1 cellular context compared by ENCODE assay signal in genomic region chr3:69740103-69741021, GRCh38.
TF ChIP-seq lines count a peak whose summit lies in the region.

No MANE protein-coding gene starts in this region.

TF ChIP-seq in K562, 482 proteins besides CTCF, POLR2A, EP300 and RAD21 (continued from another document and continues in another):
- TF ChIP-seq CHAMP1 (IDR thresholded peaks at IDR 0.05), result no peak
- TF ChIP-seq NKRF (IDR thresholded peaks at IDR 0.05; ENCODE audit: borderline replicate concordance), result no peak
- no peak for TF ChIP-seq ZHX1 (conservative IDR thresholded peaks at IDR 0.05; ENCODE audit: low read length)
- 0 out of 2 replicates have a peak, but pooled peaks have one; percentile 2 for TF ChIP-seq EGR1 (conservative IDR thresholded peaks at IDR 0.05)
- TF ChIP-seq SMARCA4 (IDR thresholded peaks at IDR 0.05), result no peak
- no peak for TF ChIP-seq KDM1A (IDR thresholded peaks at IDR 0.05)
- TF ChIP-seq ILK (tag; IDR thresholded peaks at IDR 0.05; ENCODE audit: borderline replicate concordance, low read depth), result no peak
- TF ChIP-seq PREB (CRISPR knock-in tag; IDR thresholded peaks at IDR 0.05), result no peak
- TF ChIP-seq POLR2AphosphoS2 (IDR thresholded peaks at IDR 0.05; ENCODE audit: low read length), result no peak
- no peak for TF ChIP-seq ZNF586 (CRISPR knock-in tag; conservative IDR thresholded peaks at IDR 0.05)
- no peak for TF ChIP-seq ZNF280B (CRISPR knock-in tag; IDR thresholded peaks at IDR 0.05)
- no peak for TF ChIP-seq PPARD (CRISPR knock-in tag; IDR thresholded peaks at IDR 0.05)
- no peak for TF ChIP-seq MXD1 (CRISPR knock-in tag; IDR thresholded peaks at IDR 0.05; ENCODE audit: borderline replicate concordance, poor library complexity, severe bottlenecking)
- no peak for TF ChIP-seq CC2D1A (IDR thresholded peaks at IDR 0.05)
- TF ChIP-seq NR4A1 (CRISPR knock-in tag; IDR thresholded peaks at IDR 0.05), result no peak
- no peak for TF ChIP-seq NR4A1 (tag; IDR thresholded peaks at IDR 0.05)
- no peak for TF ChIP-seq ZNF318 (IDR thresholded peaks at IDR 0.05; ENCODE audit: borderline replicate concordance in 1 of 2, low read depth in 1 of 2)
- no peak for TF ChIP-seq KAT7 (CRISPR knock-in tag; IDR thresholded peaks at IDR 0.05; ENCODE audit: borderline replicate concordance)
- peak; percentile 74; the same call in 1 of the 2 replicates for TF ChIP-seq KLF13 (tag; IDR thresholded peaks at IDR 0.05; ENCODE audit: borderline replicate concordance, low read depth)
- TF ChIP-seq DNMT1 (IDR thresholded peaks at IDR 0.05), result no peak
- no peak for TF ChIP-seq HNRNPH1 (optimal IDR thresholded peaks at IDR 0.05; ENCODE audit: low read depth, low read length)
- no peak for TF ChIP-seq CTCFL (IDR thresholded peaks at IDR 0.05; ENCODE audit: borderline replicate concordance, insufficient read depth, low read depth, low read length, poor library complexity, severe bottlenecking)
- peak; percentile 21 for TF ChIP-seq HMGN3 (IDR thresholded peaks at IDR 0.05; ENCODE audit: borderline replicate concordance, extremely low read depth, insufficient read length, low read depth, low read length)
- no peak for TF ChIP-seq ZNF184 (CRISPR knock-in tag; IDR thresholded peaks at IDR 0.05)
- TF ChIP-seq PHB (CRISPR knock-in tag; IDR thresholded peaks at IDR 0.05), result no peak
- TF ChIP-seq DPF2 (IDR thresholded peaks at IDR 0.05), result no peak
- TF ChIP-seq TSC22D4 (tag; IDR thresholded peaks at IDR 0.05), result no peak
- peak; percentile 27 for TF ChIP-seq CCNT2 (IDR thresholded peaks at IDR 0.05; ENCODE audit: borderline replicate concordance, extremely low read depth, insufficient read length, low read depth, low read length)
- no peak for TF ChIP-seq DEAF1 (CRISPR knock-in tag; IDR thresholded peaks at IDR 0.05)
- no peak for TF ChIP-seq TRIM24 (IDR thresholded peaks at IDR 0.05)
- no peak for TF ChIP-seq CEBPG (CRISPR knock-in tag; IDR thresholded peaks at IDR 0.05)
- no peak for TF ChIP-seq CEBPG (tag; conservative IDR thresholded peaks at IDR 0.05 in 1 of 2, IDR thresholded peaks at IDR 0.05 in 1 of 2)
- no peak for TF ChIP-seq CAMTA2 (CRISPR knock-in tag; conservative IDR thresholded peaks at IDR 0.05)
- TF ChIP-seq ZNF239 (CRISPR knock-in tag; IDR thresholded peaks at IDR 0.05), result no peak
